Comparison of ENCODE assay signal across 1 cellular context in genomic region chr20:36384022-36384619, GRCh38.
A peak's percentile ranks its signal among the peaks of the same experiment; 100 is the strongest.
TF ChIP-seq lines count a peak whose summit lies in the region.

No MANE protein-coding gene starts in this region.

TF ChIP-seq in HepG2, 621 proteins besides CTCF, POLR2A, EP300 and RAD21 (continued from another document):
- TF ChIP-seq ZBTB4 (CRISPR knock-in tag; IDR thresholded peaks at IDR 0.05; ENCODE audit: borderline replicate concordance) (peak; percentile 100), SRSF9 (IDR thresholded peaks at IDR 0.05; ENCODE audit: borderline replicate concordance, insufficient read depth, low read depth, low read length, poor library complexity, severe bottlenecking) (no peak), ZNF253 (CRISPR knock-in tag; IDR thresholded peaks at IDR 0.05; ENCODE audit: borderline replicate concordance) (peak; percentile 100), MIER3 (CRISPR knock-in tag; IDR thresholded peaks at IDR 0.05; ENCODE audit: borderline replicate concordance) (peak; percentile 100), PITX1 (CRISPR knock-in tag; IDR thresholded peaks at IDR 0.05) (peak; percentile 99), ZNF549 (CRISPR knock-in tag; IDR thresholded peaks at IDR 0.05) (peak; percentile 96), KDM5A (IDR thresholded peaks at IDR 0.05; ENCODE audit: borderline replicate concordance, low read length) (no peak), MYNN (CRISPR knock-in tag; IDR thresholded peaks at IDR 0.05; ENCODE audit: low read depth) (peak; percentile 99), TEAD3 (CRISPR knock-in tag; optimal IDR thresholded peaks at IDR 0.05; ENCODE audit: borderline replicate concordance) (peak; percentile 92), MED13 (CRISPR knock-in tag; IDR thresholded peaks at IDR 0.05) (peak; percentile 100), ZNF329 (CRISPR knock-in tag; IDR thresholded peaks at IDR 0.05; ENCODE audit: low read depth) (peak; percentile 98), ZNF264 (CRISPR knock-in tag; IDR thresholded peaks at IDR 0.05) (peak; percentile 100), ZNF44 (CRISPR knock-in tag; IDR thresholded peaks at IDR 0.05) (peak; percentile 100), RBM39 (IDR thresholded peaks at IDR 0.05; ENCODE audit: low read depth, low read length, poor library complexity, severe bottlenecking) (no peak), ZNF569 (CRISPR knock-in tag; IDR thresholded peaks at IDR 0.05; ENCODE audit: borderline replicate concordance) (peak; percentile 100), ZNF282 (IDR thresholded peaks at IDR 0.05; ENCODE audit: partially characterized antibody) (no peak), ZNF773 (CRISPR knock-in tag; IDR thresholded peaks at IDR 0.05; ENCODE audit: borderline replicate concordance) (peak; percentile 100)
- TF ChIP-seq, protein P1, sequence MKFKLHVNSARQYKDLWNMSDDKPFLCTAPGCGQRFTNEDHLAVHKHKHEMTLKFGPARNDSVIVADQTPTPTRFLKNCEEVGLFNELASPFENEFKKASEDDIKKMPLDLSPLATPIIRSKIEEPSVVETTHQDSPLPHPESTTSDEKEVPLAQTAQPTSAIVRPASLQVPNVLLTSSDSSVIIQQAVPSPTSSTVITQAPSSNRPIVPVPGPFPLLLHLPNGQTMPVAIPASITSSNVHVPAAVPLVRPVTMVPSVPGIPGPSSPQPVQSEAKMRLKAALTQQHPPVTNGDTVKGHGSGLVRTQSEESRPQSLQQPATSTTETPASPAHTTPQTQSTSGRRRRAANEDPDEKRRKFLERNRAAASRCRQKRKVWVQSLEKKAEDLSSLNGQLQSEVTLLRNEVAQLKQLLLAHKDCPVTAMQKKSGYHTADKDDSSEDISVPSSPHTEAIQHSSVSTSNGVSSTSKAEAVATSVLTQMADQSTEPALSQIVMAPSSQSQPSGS (CRISPR knock-in tag; IDR thresholded peaks at IDR 0.05), result peak; percentile 99
- TF ChIP-seq, protein P2, sequence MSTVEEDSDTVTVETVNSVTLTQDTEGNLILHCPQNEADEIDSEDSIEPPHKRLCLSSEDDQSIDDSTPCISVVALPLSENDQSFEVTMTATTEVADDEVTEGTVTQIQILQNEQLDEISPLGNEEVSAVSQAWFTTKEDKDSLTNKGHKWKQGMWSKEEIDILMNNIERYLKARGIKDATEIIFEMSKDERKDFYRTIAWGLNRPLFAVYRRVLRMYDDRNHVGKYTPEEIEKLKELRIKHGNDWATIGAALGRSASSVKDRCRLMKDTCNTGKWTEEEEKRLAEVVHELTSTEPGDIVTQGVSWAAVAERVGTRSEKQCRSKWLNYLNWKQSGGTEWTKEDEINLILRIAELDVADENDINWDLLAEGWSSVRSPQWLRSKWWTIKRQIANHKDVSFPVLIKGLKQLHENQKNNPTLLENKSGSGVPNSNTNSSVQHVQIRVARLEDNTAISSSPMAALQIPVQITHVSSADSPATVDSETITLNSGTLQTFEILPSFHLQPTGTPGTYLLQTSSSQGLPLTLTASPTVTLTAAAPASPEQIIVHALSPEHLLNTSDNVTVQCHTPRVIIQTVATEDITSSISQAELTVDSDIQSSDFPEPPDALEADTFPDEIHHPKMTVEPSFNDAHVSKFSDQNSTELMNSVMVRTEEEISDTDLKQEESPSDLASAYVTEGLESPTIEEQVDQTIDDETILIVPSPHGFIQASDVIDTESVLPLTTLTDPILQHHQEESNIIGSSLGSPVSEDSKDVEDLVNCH (CRISPR knock-in tag; IDR thresholded peaks at IDR 0.05), result peak; percentile 98
